In genomic region chr6:43475506-43475905, GRCh38 we compare ENCODE assay signal across 1 cellular context.
TF ChIP-seq lines count a peak whose summit lies in the region.

No MANE protein-coding gene starts in this region.

TF ChIP-seq in K562, 482 proteins besides CTCF, POLR2A, EP300 and RAD21:
- no peak for TF ChIP-seq POLR3G (IDR thresholded peaks at IDR 0.05; ENCODE audit: extremely low read depth, insufficient read length, insufficient replicate concordance)
